In genomic region chr1:110207831-110208230, GRCh38 we compare ENCODE assay signal across 8 cellular contexts. TPM values are rescaled to one million over a fixed set of nuclear protein-coding genes. Genes with fewer than 3 reads are reported as not detected.
DNase-seq lines count a peak whose midpoint lies in the region; ATAC-seq and TF ChIP-seq lines count a peak whose summit lies in the region.

No MANE protein-coding gene starts in this region.

- peak; percentile 92 for TF ChIP-seq CTCF in OCI-LY7 (conservative IDR thresholded peaks at IDR 0.05; ENCODE audit: low read length)
- peak; percentile 74 for TF ChIP-seq CTCF in neutrophil (IDR thresholded peaks at IDR 0.05)

- no peaks in the 10 kb centered on the region for H3K9me2 ChIP-seq in OCI-LY7 (ENCODE audit: insufficient read depth, low read length)

- H3K4me3 ChIP-seq in H7 (ENCODE audit: insufficient read depth, low read depth, low read length): no peak overlapping the region
- no peak overlapping the region for H3K4me3 ChIP-seq in OCI-LY7 (ENCODE audit: low read depth, low read length, poor library complexity, severe bottlenecking)
- no peak overlapping the region for H3K4me3 ChIP-seq in neutrophil (ENCODE audit: low read depth in 1 of 2, low read length in 1 of 2)

- H3K36me3 ChIP-seq in H7 (replicated peaks; ENCODE audit: control insufficient read depth, insufficient read depth, low read length) (no peaks in the 10 kb centered on the region), OCI-LY7 (ENCODE audit: insufficient read depth, low read length) (no peaks in the 10 kb centered on the region), neutrophil (no peaks in the 10 kb centered on the region)

- no TSS peak for BruUV-seq in OCI-LY7 (replicated peaks; lab: Mats Ljungman, UMichigan)

- H2AFZ ChIP-seq in OCI-LY7 (ENCODE audit: low read length): no peak overlapping the region

- no peak overlapping the region for H3K4me2 ChIP-seq in OCI-LY7 (ENCODE audit: low read length)

- DNase-seq in C1 segment of cervical spinal cord (lab: John Stamatoyannopoulos, UW) (peak in 11 of 14 donors; percentile 11 to 58 (median 21)), H7 (peak; percentile 94), OCI-LY7 (ENCODE audit: low spot score) (peak; percentile 81), fibroblast of gingiva (ENCODE audit: low read depth) (peak; percentile 19), superior temporal gyrus (ENCODE audit: extremely low spot score) (peak; percentile 80)
- peak; percentile 78 for DNase-seq in activated T-cell treated with anti-CD3 and anti-CD28 coated beads, Interleukin-2, amount 50 U/mL, for 1 hour

- ATAC-seq in HG03460 (IDR thresholded peaks at IDR 0.05; ENCODE audit: unreplicated experiment): no peak

- no peaks in the 10 kb centered on the region for H3K79me2 ChIP-seq in OCI-LY7 (ENCODE audit: insufficient read depth, low read depth, low read length)

- H3K4me1 ChIP-seq in OCI-LY7 (ENCODE audit: insufficient read depth, low read length, poor library complexity, severe bottlenecking) (peaks cover 35% of the 10 kb centered on the region), neutrophil (ENCODE audit: control insufficient read depth in 1 of 2, insufficient read depth in 1 of 2, low read depth in 1 of 2, low read length in 1 of 2) (peaks cover 27 to 28% of the 10 kb centered on the region in 2 experiments)

- H3K27ac ChIP-seq in OCI-LY7 (ENCODE audit: low read depth, low read length, poor library complexity, severe bottlenecking) (no peak overlapping the region), neutrophil (no peak overlapping the region)

- H3K9me3 ChIP-seq in OCI-LY7 (ENCODE audit: low read length) (no peaks in the 10 kb centered on the region), neutrophil (no peaks in the 10 kb centered on the region)

- H4K20me1 ChIP-seq in OCI-LY7 (ENCODE audit: insufficient read depth, low read length): no peaks in the 10 kb centered on the region

- CTCF ChIA-PET in OCI-LY7 (lab: Charles Lee; ENCODE audit: unreplicated experiment): interaction anchor here (0.6 to 3.9 kb wide), 13 partner anchors 17 to 574 kb away, joined by 3 to 32 read pairs (median 5); partner anchors contain the start of gene RBM15

- intact Hi-C loops in OCI-LY7 (cut with micrococcal nuclease; ENCODE audit: unreplicated experiment): loop anchor here (1.0 to 10.0 kb wide), 5 partner anchors 59 to 577 kb away; no protein-coding TSS in a partner anchor

- POLR2A ChIA-PET in OCI-LY7 (lab: Charles Lee): interaction anchor here (0.6 to 1.7 kb wide), 8 partner anchors 13 to 252 kb away, joined by 3 to 5 read pairs (median 3); no protein-coding TSS in a partner anchor

- H3K27me3 ChIP-seq in H7 (ENCODE audit: control insufficient read depth, insufficient read depth, low read length) (peaks cover 32% of the 10 kb centered on the region), neutrophil (peaks cover 23% of the 10 kb centered on the region)

RNA-seq across cellular contexts. Expression of gene KCNC4, which starts 2.3 kb away (rescaled TPM):
- total RNA-seq in H7 (2014; rRNA removed; shearing (Covaris generic)): 3.3 and 8.6 TPM in 2 replicates
- 3.9 and 5.6 TPM in 2 replicates for total RNA-seq in OCI-LY7 (2014; rRNA removed; shearing (Covaris generic))
- total RNA-seq in OCI-LY7 (2022): 17.8 and 18.5 TPM in 2 replicates

RNA-seq across cellular contexts. Expression of gene SLC6A17, which starts 57.5 kb away (rescaled TPM):
- 0.17 and 0.22 TPM in 2 replicates for total RNA-seq in H7 (2014; rRNA removed; shearing (Covaris generic))
- total RNA-seq in OCI-LY7 (2014; rRNA removed; shearing (Covaris generic)): not detected in 2 replicates
- total RNA-seq in OCI-LY7 (2022): not detected in 2 replicates

Comparison
In these comparisons a context has a peak if more than half of its experiments do, and no peak if none do; other contexts are left out.
1. DNase-seq: peak in every context shown above with its lines; median percentile 94 in H7; 81 in OCI-LY7; 80 in superior temporal gyrus; 78 in activated T-cell treated with anti-CD3 and anti-CD28 coated beads, Interleukin-2, amount 50 U/mL, for 1 hour; 21 in C1 segment of cervical spinal cord; 19 in fibroblast of gingiva.